1 cellular context compared by ENCODE assay signal in the genomic region with DNA sequence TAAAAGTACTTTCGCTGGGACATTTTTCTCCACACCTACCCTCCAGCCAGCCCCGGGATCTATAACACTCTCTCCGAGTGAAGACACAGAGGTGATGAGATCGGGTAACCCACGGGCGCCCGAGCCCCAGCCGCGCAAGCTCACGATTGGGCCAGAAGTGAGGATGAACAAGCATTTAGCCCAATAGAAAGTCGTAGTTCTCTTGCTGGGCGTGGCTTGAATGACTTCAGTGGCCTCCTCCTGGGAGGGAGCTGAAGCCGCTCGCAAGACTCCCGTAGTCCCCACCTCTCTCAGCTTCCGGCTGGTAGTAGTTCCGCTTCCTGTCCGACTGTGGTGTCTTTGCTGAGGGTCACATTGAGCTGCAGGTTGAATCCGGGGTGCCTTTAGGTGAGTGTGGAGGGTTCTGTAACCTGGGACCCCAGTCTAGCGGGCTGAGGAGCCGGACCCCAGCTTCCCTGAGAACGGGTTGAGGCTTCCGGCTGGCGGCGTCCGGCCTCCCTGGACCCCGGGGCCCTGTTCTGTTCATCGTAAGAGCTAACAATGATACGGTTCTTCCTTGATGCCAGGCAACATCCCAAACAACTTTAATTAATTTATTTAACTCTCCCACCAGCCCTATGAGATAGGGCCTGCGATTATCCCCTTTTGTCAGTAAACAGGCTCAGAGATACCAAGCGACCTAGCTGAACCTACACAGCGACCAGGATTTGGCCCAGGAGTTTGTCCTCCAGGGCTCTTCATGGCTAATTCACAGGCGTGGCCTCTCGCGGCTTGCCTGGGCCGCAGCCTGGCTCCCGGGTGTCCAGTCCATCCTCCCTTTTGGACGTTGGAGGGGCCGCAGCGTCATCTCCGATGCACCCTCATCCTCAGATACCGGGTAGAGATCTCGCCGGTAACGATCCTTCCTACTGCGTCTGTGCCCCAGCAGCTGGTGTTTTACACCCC.
TF ChIP-seq lines count a peak whose summit lies in the region.

A gene with protein sequence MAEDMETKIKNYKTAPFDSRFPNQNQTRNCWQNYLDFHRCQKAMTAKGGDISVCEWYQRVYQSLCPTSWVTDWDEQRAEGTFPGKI (plus strand): TSS at position 307 of the 945 bp plus-strand sequence. CDS start 2,921 bp downstream, outside the sequence.

TF ChIP-seq in H1, 55 proteins besides CTCF, POLR2A, EP300 and RAD21 (continued from another document):
- TF ChIP-seq EGR1 (IDR thresholded peaks at IDR 0.05; ENCODE audit: borderline replicate concordance, low read depth, low read length) (no peak), CBX5 (IDR thresholded peaks at IDR 0.05; ENCODE audit: low read depth, low read length) (no peak)
